ENCODE assay signal across 8 cellular contexts in genomic region chr14:89955418-89956293, GRCh38. TPM values are rescaled to one million over a fixed set of nuclear protein-coding genes. Genes with fewer than 3 reads are reported as not detected.
DNase-seq lines count a peak whose midpoint lies in the region; ATAC-seq, FAIRE-seq and TF ChIP-seq lines count a peak whose summit lies in the region.

Gene TDP1 (plus strand): TSS chr14:89955927. CDS start chr14:89963115, 7,188 bp downstream.

- intact Hi-C loops in esophagus squamous epithelium (cut with DNase I) = no loop called here

- no peaks in the 10 kb centered on the region for H3K27me3 ChIP-seq in esophagus squamous epithelium

- TF ChIP-seq POLR2A in esophagus squamous epithelium (IDR thresholded peaks at IDR 0.05) = peak in 3 of 4 donors; percentile 81 to 95 (median 91)

- 0 to 2% methylated on average over 13 to 24 of the region's 72 CpGs for WGBS in esophagus squamous epithelium, 2 donors

- H3K4me3 Mint-ChIP-seq in naive B cell = peak within 1 kb of the TSS; percentile 90 to 99 (median 98)
- H3K4me3 Mint-ChIP-seq in stimulated activated memory B cell treated with anti-CD40 and anti-IgM and Interleukin-4, amounts not matched to agents 10 μg/mL and 1 μg/mL and 100 μg/mL, for 72 hours = peak within 1 kb of the TSS; percentile 98

- ATAC-seq in GM21786 (IDR thresholded peaks at IDR 0.05; ENCODE audit: unreplicated experiment) (peak; percentile 56), naive B cell (ENCODE audit: low read depth in 2 of 2) (peak; percentile 69)
- ATAC-seq in stimulated activated memory B cell treated with anti-CD40 and anti-IgM and Interleukin-4, amounts not matched to agents 10 μg/mL and 1 μg/mL and 100 μg/mL, for 72 hours = peak; percentile 88

- H3K4me1 Mint-ChIP-seq in naive B cell = peaks cover 35 to 55% (median 53%) of the 10 kb centered on the region in 3 donors
- peaks cover 39% of the 10 kb centered on the region for H3K4me1 Mint-ChIP-seq in stimulated activated memory B cell treated with anti-CD40 and anti-IgM and Interleukin-4, amounts not matched to agents 10 μg/mL and 1 μg/mL and 100 μg/mL, for 72 hours

- H3K36me3 ChIP-seq in KOPT-K1 (ENCODE audit: insufficient read depth, low read length) = peaks cover 28% of the 10 kb centered on the region
- peaks cover 0 to 20% (median 7%) of the 10 kb centered on the region in 3 donors for H3K36me3 ChIP-seq in esophagus squamous epithelium

- peak in 1 of 6 experiments; percentile 26 for TF ChIP-seq CTCF in esophagus squamous epithelium (IDR thresholded peaks at IDR 0.05)

- H3K4me1 ChIP-seq in esophagus squamous epithelium = peaks cover 12 to 49% (median 13%) of the 10 kb centered on the region in 3 donors

- H3K9me3 ChIP-seq in KOPT-K1 (ENCODE audit: insufficient read depth, low read length, poor library complexity, severe bottlenecking) (peaks cover 14% of the 10 kb centered on the region), esophagus squamous epithelium (no peaks in the 10 kb centered on the region)

- FAIRE-seq in RCC 7860 (lab: Jason Lieb, UNC) = no peak

- peak within 1 kb of the TSS; percentile 70 to 96 (median 86) for H3K4me3 ChIP-seq in esophagus squamous epithelium

- H3K27ac Mint-ChIP-seq in naive B cell = peak within 1 kb of the TSS; percentile 97 to 100 (median 98)
- peak within 1 kb of the TSS; percentile 95 for H3K27ac Mint-ChIP-seq in stimulated activated memory B cell treated with anti-CD40 and anti-IgM and Interleukin-4, amounts not matched to agents 10 μg/mL and 1 μg/mL and 100 μg/mL, for 72 hours

- peaks cover 0 to 10% of the 10 kb centered on the region in 2 donors for H3K36me3 Mint-ChIP-seq in naive B cell
- peaks cover 36% of the 10 kb centered on the region for H3K36me3 Mint-ChIP-seq in stimulated activated memory B cell treated with anti-CD40 and anti-IgM and Interleukin-4, amounts not matched to agents 10 μg/mL and 1 μg/mL and 100 μg/mL, for 72 hours

- H3K27me3 Mint-ChIP-seq in naive B cell = no peaks in the 10 kb centered on the region
- H3K27me3 Mint-ChIP-seq in stimulated activated memory B cell treated with anti-CD40 and anti-IgM and Interleukin-4, amounts not matched to agents 10 μg/mL and 1 μg/mL and 100 μg/mL, for 72 hours = no peaks in the 10 kb centered on the region

- peaks cover 0 to 3% (median 0%) of the 10 kb centered on the region in 7 donors for H3K9me3 Mint-ChIP-seq in naive B cell
- no peaks in the 10 kb centered on the region for H3K9me3 Mint-ChIP-seq in stimulated activated memory B cell treated with anti-CD40 and anti-IgM and Interleukin-4, amounts not matched to agents 10 μg/mL and 1 μg/mL and 100 μg/mL, for 72 hours

- DNase-seq in DMS79 treated with DMSO at 0.1 percent for 48 hours (lab: John Stamatoyannopoulos, UW) = peak; percentile 97
- peak; percentile 76 for DNase-seq in RCC 7860 (ENCODE audit: low spot score)
- DNase-seq in activated T-helper 1 cell treated with Interleukin-2 at 50 U/mL for 16 hours (ENCODE audit: low read depth) = peak; percentile 97
- peak; percentile 67 for DNase-seq in esophagus squamous epithelium (lab: John Stamatoyannopoulos, UW)
- DNase-seq in naive B cell = peak; percentile 97

- H3K27ac ChIP-seq in KOPT-K1 (ENCODE audit: low read depth, low read length, poor library complexity, severe bottlenecking) (peak within 1 kb of the TSS; percentile 87), esophagus squamous epithelium (peak within 1 kb of the TSS; percentile 93 to 98 (median 97))

RNA-seq across cellular contexts. Expression of gene TDP1, which starts in this region (rescaled TPM):
- 10 to 100 TPM in 3 of 4 donors, 1 to 10 TPM in 1; 9.1 to 24.5 (median 16.4) TPM for total RNA-seq in esophagus squamous epithelium
- 10 to 100 TPM; 22.0 to 37.1 (median 32.3) TPM for polyA plus RNA-seq in naive B cell (ENCODE audit: low read depth in 6 of 6)

Comparison
In these comparisons a context has a peak if more than half of its experiments do, and no peak if none do; other contexts are left out.
1. Peak in every context shown above with its lines: DNase-seq, ATAC-seq, H3K4me3 ChIP-seq and H3K27ac ChIP-seq.